Comparison of ENCODE assay signal across 8 cellular contexts in genomic region chr2:46131-46470, GRCh38. TPM values are rescaled to one million over a fixed set of nuclear protein-coding genes. Genes with fewer than 3 reads are reported as not detected.
DNase-seq lines count a peak whose midpoint lies in the region; ATAC-seq, FAIRE-seq and TF ChIP-seq lines count a peak whose summit lies in the region.

No MANE protein-coding gene starts in this region.

- H3K4me3 ChIP-seq in endodermal cell (ENCODE audit: low read length) (peak overlapping the region; percentile 65), mucosa of rectum (ENCODE audit: low read length in 2 of 2) (peak overlapping the region; percentile 75 to 93), uterus (peak overlapping the region; percentile 46 to 79)

- TF ChIP-seq CTCF in endodermal cell (conservative IDR thresholded peaks at IDR 0.05) (no peak), uterus (IDR thresholded peaks at IDR 0.05) (no peak), D721Med (IDR thresholded peaks at IDR 0.05; ENCODE audit: insufficient read depth, missing control alignments) (no peak)

- TF ChIP-seq POLR2A in uterus (IDR thresholded peaks at IDR 0.05), result peak in 1 of 2 donors; percentile 47

- DNase-seq in activated gamma-delta T cell (lab: John Stamatoyannopoulos, UW) (peak; percentile 15), activated gamma-delta T cell treated with Interleukin-2 at 50 U/mL for 16 hours (no peak), endodermal cell (no peak), uterus (no peak), D721Med (ENCODE audit: insufficient read length, low spot score) (no peak)

- H3K27ac ChIP-seq in endodermal cell (ENCODE audit: low read depth, low read length) (no peak overlapping the region), mucosa of rectum (ENCODE audit: low read depth in 2 of 2, low read length in 2 of 2) (peak overlapping the region; percentile 93 to 98), uterus (peak overlapping the region; percentile 71 to 90)

- WGBS in endodermal cell (ENCODE audit: insufficient coverage in 1 of 2, insufficient read length in 1 of 2), 2 experiments, result 1 to 2% methylated on average over 17 to 52 of the region's 52 CpGs

- peaks cover 75% of the 10 kb centered on the region for H3K27me3 Mint-ChIP-seq in endodermal cell (ENCODE audit: insufficient read depth)

- FAIRE-seq in D721Med (lab: Jason Lieb, UNC), result no peak

- H3K9me3 ChIP-seq in endodermal cell (ENCODE audit: control insufficient read depth, low read length) (no peaks in the 10 kb centered on the region), mucosa of rectum (ENCODE audit: control insufficient read depth in 2 of 2, low read length in 2 of 2) (no peaks in the 10 kb centered on the region), uterus (no peaks in the 10 kb centered on the region)

- no peaks in the 10 kb centered on the region for H3K36me3 Mint-ChIP-seq in endodermal cell (ENCODE audit: low read depth)

- H3K27me3 ChIP-seq in endodermal cell (ENCODE audit: control insufficient read depth, insufficient read depth, low read length, poor library complexity, severe bottlenecking), result peaks cover 74% of the 10 kb centered on the region
- H3K27me3 ChIP-seq in mucosa of rectum (ENCODE audit: control insufficient read depth in 2 of 2, insufficient read depth in 2 of 2, low read length in 2 of 2), result peaks cover 0 to 4% of the 10 kb centered on the region in 2 donors
- no peaks in the 10 kb centered on the region for H3K27me3 ChIP-seq in uterus

- peak overlapping the region; percentile 64 for H3K4me3 Mint-ChIP-seq in endodermal cell

- H3K4me1 ChIP-seq in endodermal cell (ENCODE audit: control insufficient read depth, insufficient read depth, low read length) (no peaks in the 10 kb centered on the region), mucosa of rectum (ENCODE audit: control insufficient read depth in 2 of 2, insufficient read depth in 2 of 2, low read length in 2 of 2) (peaks cover 16 to 35% of the 10 kb centered on the region in 2 donors), uterus (peaks cover 0 to 3% of the 10 kb centered on the region in 2 donors)

- H3K36me3 ChIP-seq in endodermal cell (ENCODE audit: control insufficient read depth, insufficient read depth, low read length) (no peaks in the 10 kb centered on the region), mucosa of rectum (ENCODE audit: control insufficient read depth in 2 of 2, insufficient read depth in 2 of 2, low read length in 2 of 2) (peaks cover 0 to 2% of the 10 kb centered on the region in 2 donors), uterus (no peaks in the 10 kb centered on the region)

- intact Hi-C loops in uterus (cut with DNase I; ENCODE audit: low total_unique reads), result no loop called here

- no peak overlapping the region for H3K9ac ChIP-seq in endodermal cell (ENCODE audit: extremely low read depth, low read length, poor library complexity, severe bottlenecking)
- peak overlapping the region; percentile 60 to 94 for H3K9ac ChIP-seq in mucosa of rectum (ENCODE audit: low read depth in 1 of 2, low read length in 2 of 2)

- ATAC-seq in GM19324 (IDR thresholded peaks at IDR 0.05; ENCODE audit: low FRiP score, unreplicated experiment), result no peak
- ATAC-seq in GM18909 (IDR thresholded peaks at IDR 0.05; ENCODE audit: poor library complexity, unreplicated experiment), result no peak

- H3K27ac Mint-ChIP-seq in endodermal cell, result no peak overlapping the region

- H3K4me1 Mint-ChIP-seq in endodermal cell, result peaks cover 9% of the 10 kb centered on the region

- no peaks in the 10 kb centered on the region for H3K9me3 Mint-ChIP-seq in endodermal cell

RNA-seq across cellular contexts. Expression of gene FAM110C, which starts 0.2 kb away (rescaled TPM):
- total RNA-seq in endodermal cell (1 to 10 TPM; 1.8 to 2.1 TPM), uterus (10 to 100 TPM in 2 of 4 donors, 1 to 10 TPM in 1, under 1 TPM in 1; 0.51 to 13.2 (median 8.5) TPM)
- 0.64 TPM for polyA plus RNA-seq in endodermal cell (2013, experiment 1 of 2)
- 0.62 TPM for polyA plus RNA-seq in endodermal cell (2013, experiment 2 of 2)
